ENCODE assay signal across 12 cellular contexts in genomic region chr4:10762541-10762940, GRCh38.
DNase-seq lines count a peak whose midpoint lies in the region; ATAC-seq and TF ChIP-seq lines count a peak whose summit lies in the region.
"Had no signal": no experiment of that assay in that cellular context is flagged by ENCODE, and none has a peak within 500 bp of the region (broad histone marks: within the 10 kb centered on the region; RNA-seq: fewer than 3 reads in every experiment).

No MANE protein-coding gene starts in this region.

- TF ChIP-seq CTCF in fibroblast of the aortic adventitia (IDR thresholded peaks at IDR 0.05; ENCODE audit: insufficient read depth, low read length) = no peak

- H3K4me1 ChIP-seq in naive thymus-derived CD4-positive, alpha-beta T cell (ENCODE audit: control insufficient read depth in 2 of 2, insufficient read depth in 2 of 2, low read length in 2 of 2) = no peaks in the 10 kb centered on the region
- H3K4me1 ChIP-seq: A549 had no signal

- no peak for ATAC-seq in naive thymus-derived CD4-positive, alpha-beta T cell
- ATAC-seq: A549, natural killer cell had no signal

- DNase-seq in NCI-H2227 (lab: John Stamatoyannopoulos, UW; ENCODE audit: unreplicated experiment) (peak; percentile 6), NCI-H2227 treated with DMSO at 0.1 percent for 48 hours (lab: John Stamatoyannopoulos, UW) (no peak), NCI-H524 (lab: John Stamatoyannopoulos, UW) (peak; percentile 62 to 88), fibroblast of the aortic adventitia (ENCODE audit: low read depth) (peak; percentile 69), stromal cell of bone marrow (ENCODE audit: low read depth) (peak; percentile 51), 8988T (no peak)
- no peak for DNase-seq in naive thymus-derived CD4-positive, alpha-beta T cell
- no peak for DNase-seq in activated T-cell treated with anti-CD3 and anti-CD28 coated beads, Interleukin-2, amount 50 U/mL, for 48 hours
- DNase-seq: activated T-cell treated with anti-CD3 and anti-CD28 coated beads, Interleukin-2, amount 50 U/mL, for 1 hour; GF-D8; natural killer cell had no signal

- no peak overlapping the region for H3K27ac ChIP-seq in naive thymus-derived CD4-positive, alpha-beta T cell (ENCODE audit: low read depth, low read length)
- H3K27ac ChIP-seq: A549 had no signal

- H3K36me3 Mint-ChIP-seq in naive thymus-derived CD4-positive, alpha-beta T cell = peaks cover 0 to 7% (median 0%) of the 10 kb centered on the region in 5 donors
- H3K36me3 Mint-ChIP-seq: natural killer cell had no signal

- no peak overlapping the region for H3K27ac Mint-ChIP-seq in naive thymus-derived CD4-positive, alpha-beta T cell
- H3K27ac Mint-ChIP-seq: natural killer cell had no signal

- no peak overlapping the region for H3K4me3 Mint-ChIP-seq in naive thymus-derived CD4-positive, alpha-beta T cell
- H3K4me3 Mint-ChIP-seq: natural killer cell had no signal

- no peaks in the 10 kb centered on the region for H3K27me3 ChIP-seq in naive thymus-derived CD4-positive, alpha-beta T cell (ENCODE audit: control insufficient read depth in 2 of 2, insufficient read depth in 2 of 2, low read length in 2 of 2)

- CTCF ChIA-PET in naive thymus-derived CD4-positive, alpha-beta T cell (lab: Charles Lee) = no interaction called here

- POLR2A ChIA-PET in naive thymus-derived CD4-positive, alpha-beta T cell (lab: Charles Lee) = no interaction called here

- intact Hi-C loops in naive thymus-derived CD4-positive, alpha-beta T cell (cut with micrococcal nuclease) = no loop called here

- H3K27me3 Mint-ChIP-seq in naive thymus-derived CD4-positive, alpha-beta T cell = no peaks in the 10 kb centered on the region

- no peak overlapping the region for H3K4me3 ChIP-seq in fibroblast of the aortic adventitia (ENCODE audit: low read depth, low read length)
- H3K4me3 ChIP-seq in naive thymus-derived CD4-positive, alpha-beta T cell (ENCODE audit: low read length) = no peak overlapping the region
- H3K4me3 ChIP-seq: A549 had no signal

- no peaks in the 10 kb centered on the region for H3K4me1 Mint-ChIP-seq in naive thymus-derived CD4-positive, alpha-beta T cell
- H3K4me1 Mint-ChIP-seq: natural killer cell had no signal

- no peaks in the 10 kb centered on the region for H3K36me3 ChIP-seq in naive thymus-derived CD4-positive, alpha-beta T cell (ENCODE audit: control insufficient read depth in 2 of 3, insufficient read depth in 3 of 3, low read length in 3 of 3)

- H3K9me3 ChIP-seq in naive thymus-derived CD4-positive, alpha-beta T cell (ENCODE audit: control insufficient read depth in 2 of 3, low read length in 3 of 3) = no peaks in the 10 kb centered on the region
- H3K9me3 ChIP-seq: A549 had no signal

- peaks cover 0 to 26% (median 4%) of the 10 kb centered on the region in 11 donors for H3K9me3 Mint-ChIP-seq in naive thymus-derived CD4-positive, alpha-beta T cell
- H3K9me3 Mint-ChIP-seq: natural killer cell had no signal

Comparison
In these comparisons a context has a peak if more than half of its experiments do, and no peak if none do; other contexts are left out.
1. DNase-seq: peak in NCI-H2227 (single experiment), NCI-H524 (2 of 2), fibroblast of the aortic adventitia (single experiment) and stromal cell of bone marrow (single experiment); none in NCI-H2227 treated with DMSO at 0.1 percent for 48 hours (single experiment), naive thymus-derived CD4-positive, alpha-beta T cell (0 of 9), activated T-cell treated with anti-CD3 and anti-CD28 coated beads, Interleukin-2, amount 50 U/mL, for 48 hours (0 of 2) and 8988T (single experiment).